In genomic region chr22:27668828-27669797, GRCh38 we compare ENCODE assay signal across 8 cellular contexts.
DNase-seq lines count a peak whose midpoint lies in the region; ATAC-seq and TF ChIP-seq lines count a peak whose summit lies in the region.

No MANE protein-coding gene starts in this region.

- H3K27me3 ChIP-seq in Karpas-422 (ENCODE audit: low read length): no peaks in the 10 kb centered on the region

- CTCF ChIA-PET in WTC11 (lab: Charles Lee): interaction anchor here (2.0 kb wide), 1 partner anchor 13 kb away, joined by 7 read pairs; no protein-coding TSS in a partner anchor

- peak overlapping the region; percentile 90 for H3K27ac Mint-ChIP-seq in WTC11
- no peak overlapping the region for H3K27ac Mint-ChIP-seq in activated T-helper 17 cell treated with anti-CD3 and anti-CD28 coated beads, Interleukin-2, amount 50 U/mL, for 72 hours

- no peaks in the 10 kb centered on the region for H3K9me2 ChIP-seq in Karpas-422 (replicated peaks; ENCODE audit: insufficient read depth, low read length)

- no peaks in the 10 kb centered on the region for H3K9me3 ChIP-seq in Karpas-422 (ENCODE audit: low read length)

- no peaks in the 10 kb centered on the region for H3K27me3 Mint-ChIP-seq in WTC11 (ENCODE audit: low read depth)
- peaks cover 20% of the 10 kb centered on the region for H3K27me3 Mint-ChIP-seq in activated T-helper 17 cell treated with anti-CD3 and anti-CD28 coated beads, Interleukin-2, amount 50 U/mL, for 72 hours

- ATAC-seq in WTC11: no peak
- no peak for ATAC-seq in activated T-helper 17 cell treated with anti-CD3 and anti-CD28 coated beads, Interleukin-2, amount 50 U/mL, for 72 hours (replicated peaks)

- TF ChIP-seq CTCF in WTC11 (IDR thresholded peaks at IDR 0.05): no peak

- no peaks in the 10 kb centered on the region for H3K79me2 ChIP-seq in Karpas-422 (ENCODE audit: low read length)

- H3K9me3 Mint-ChIP-seq in WTC11: peaks cover 11% of the 10 kb centered on the region
- H3K9me3 Mint-ChIP-seq in activated T-helper 17 cell treated with anti-CD3 and anti-CD28 coated beads, Interleukin-2, amount 50 U/mL, for 72 hours: peaks cover 5% of the 10 kb centered on the region

- H3K4me3 Mint-ChIP-seq in WTC11: no peak overlapping the region
- H3K4me3 Mint-ChIP-seq in activated T-helper 17 cell treated with anti-CD3 and anti-CD28 coated beads, Interleukin-2, amount 50 U/mL, for 72 hours: no peak overlapping the region

- DNase-seq in 8988T (peak; percentile 25), Karpas-422 (peak; percentile 77), WTC11 (ENCODE audit: low spot score) (no peak), kidney tubule cell (ENCODE audit: low spot score) (peak; percentile 12), activated gamma-delta T cell treated with Interleukin-2 at 50 U/mL for 16 hours (no peak), NCI-H1092 treated with DMSO at 0.1 percent for 48 hours (lab: John Stamatoyannopoulos, UW) (no peak), cerebellum (ENCODE audit: low spot score) (no peak)

- H3K4me2 ChIP-seq in Karpas-422 (ENCODE audit: low read depth, low read length, poor library complexity, severe bottlenecking): no peak overlapping the region

- H3K36me3 ChIP-seq in Karpas-422 (ENCODE audit: insufficient read depth, low read length): no peaks in the 10 kb centered on the region

- H3K27ac ChIP-seq in Karpas-422 (ENCODE audit: low read length): no peak overlapping the region

- H3K4me3 ChIP-seq in Karpas-422 (ENCODE audit: low read length): no peak overlapping the region

- H3K36me3 Mint-ChIP-seq in WTC11: peaks cover 13% of the 10 kb centered on the region
- H3K36me3 Mint-ChIP-seq in activated T-helper 17 cell treated with anti-CD3 and anti-CD28 coated beads, Interleukin-2, amount 50 U/mL, for 72 hours (ENCODE audit: low read depth): no peaks in the 10 kb centered on the region

- H3K4me1 ChIP-seq in Karpas-422 (ENCODE audit: low read length): peaks cover 10% of the 10 kb centered on the region

- H4K20me1 ChIP-seq in Karpas-422 (ENCODE audit: insufficient read depth, low read depth, low read length): no peaks in the 10 kb centered on the region

- no peak overlapping the region for H2AFZ ChIP-seq in Karpas-422 (ENCODE audit: low read length)

- H3K9ac ChIP-seq in Karpas-422 (ENCODE audit: low read length): no peak overlapping the region

- peaks cover 51% of the 10 kb centered on the region for H3K4me1 Mint-ChIP-seq in WTC11
- no peaks in the 10 kb centered on the region for H3K4me1 Mint-ChIP-seq in activated T-helper 17 cell treated with anti-CD3 and anti-CD28 coated beads, Interleukin-2, amount 50 U/mL, for 72 hours

- POLR2A ChIA-PET in WTC11 (lab: Charles Lee): no interaction called here

TF ChIP-seq in WTC11, 78 proteins besides CTCF, POLR2A, EP300 and RAD21:
- TF ChIP-seq AR (CRISPR knock-in tag; IDR thresholded peaks at IDR 0.05): 0 out of 2 replicates have a peak, but pooled peaks have one; percentile 7
- TF ChIP-seq SP1 (CRISPR knock-in tag; conservative IDR thresholded peaks at IDR 0.05): no peak

Comparison
In these comparisons a context has a peak if more than half of its experiments do, and no peak if none do; other contexts are left out.
1. DNase-seq: peak in 8988T (single experiment), Karpas-422 (single experiment) and kidney tubule cell (single experiment); none in WTC11 (single experiment), activated gamma-delta T cell treated with Interleukin-2 at 50 U/mL for 16 hours (single experiment), NCI-H1092 treated with DMSO at 0.1 percent for 48 hours (single experiment) and cerebellum (single experiment).